ENCODE assay signal across 24 cellular contexts in the genomic region with DNA sequence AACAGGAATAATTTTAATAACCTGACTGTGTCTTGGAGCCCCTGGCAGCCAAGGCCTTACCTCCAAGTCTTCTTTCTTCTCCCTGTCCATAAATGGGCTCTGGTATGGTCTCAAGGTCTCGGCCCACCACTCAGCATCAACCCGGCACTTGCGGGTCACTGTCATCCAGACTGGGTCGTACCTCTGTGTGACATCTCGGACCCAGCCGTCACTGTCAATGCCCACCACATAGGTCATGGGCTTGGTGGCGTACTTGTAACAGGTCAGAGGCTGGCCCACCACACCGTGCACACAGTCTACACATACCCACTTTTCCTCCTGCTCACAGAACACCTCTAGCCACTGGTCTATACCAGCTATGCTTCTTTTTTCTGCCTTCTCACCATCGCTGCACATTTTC.
"Had no signal": no experiment of that assay in that cellular context is flagged by ENCODE, and none has a peak within 500 bp of the region (broad histone marks: within the 10 kb centered on the region; RNA-seq: fewer than 3 reads in every experiment).

No MANE protein-coding gene starts in this region.

- DNase-seq: activated CD4-positive, alpha-beta memory T cell treated with anti-CD3 and anti-CD28 coated beads, Interleukin-2, amount 10 ng/mL, durations not matched to agents 7 days and 5 days; activated CD4-positive, alpha-beta T cell treated with anti-CD3 and anti-CD28 coated beads for 48 hours; activated CD4-positive, CD25-positive, alpha-beta regulatory T cell; activated CD8-positive, alpha-beta memory T cell treated with anti-CD3 and anti-CD28 coated beads, Interleukin-2, amount 50 U/mL, for 4 hours; activated effector memory CD4-positive, alpha-beta T cell treated with Interleukin-2 at 50 U/mL for 16 hours; activated naive CD4-positive, alpha-beta T cell treated with anti-CD3 and anti-CD28 coated beads, Interleukin-2, amount 50 U/mL, for 16 hours; activated naive CD8-positive, alpha-beta T cell treated with anti-CD3 and anti-CD28 coated beads, Interleukin-2, amount 50 U/mL, for 24 hours; activated T-cell treated with anti-CD3 and anti-CD28 coated beads, Interleukin-2, amount 50 U/mL, for 24 hours; anterior cingulate cortex; body of pancreas; dermis blood vessel endothelial cell; effector CD8-positive, alpha-beta T cell; hypothalamus; left ventricle myocardium superior; nephron progenitor cell; right lobe of liver; stimulated activated CD4-positive, alpha-beta T cell treated with anti-CD3 and anti-CD28 coated beads, Interleukin-4, amount 100 ng/mL, for 24 hours; T-helper 1 cell; T-helper 9 cell; tibial artery had no signal

- ATAC-seq: activated naive CD8-positive, alpha-beta T cell treated with anti-CD3 and anti-CD28 coated beads, Interleukin-2, amount 50 U/mL, for 24 hours; body of pancreas; left ventricle myocardium superior; mucosa of descending colon had no signal

- H3K27ac Mint-ChIP-seq: activated CD4-positive, alpha-beta memory T cell treated with anti-CD3 and anti-CD28 coated beads, Interleukin-2, amount 10 ng/mL, durations not matched to agents 7 days and 5 days; activated naive CD8-positive, alpha-beta T cell treated with anti-CD3 and anti-CD28 coated beads, Interleukin-2, amount 50 U/mL, for 24 hours; activated T-cell treated with anti-CD3 and anti-CD28 coated beads, Interleukin-2, amount 50 U/mL, for 24 hours; nephron progenitor cell; stimulated activated naive CD8-positive, alpha-beta T cell treated with anti-CD3 and anti-CD28 coated beads, Interleukin-15, Interleukin-2, amounts not matched to agents 100 ng/mL and 50 ng/mL, for 24 hours had no signal

- H3K4me3 ChIP-seq: body of pancreas, mucosa of descending colon, right lobe of liver, SJSA1, smooth muscle cell, tibial artery had no signal

- H3K27me3 ChIP-seq: body of pancreas, right lobe of liver, SJSA1, tibial artery had no signal

- H3K27me3 Mint-ChIP-seq: activated CD4-positive, alpha-beta memory T cell treated with anti-CD3 and anti-CD28 coated beads, Interleukin-2, amount 10 ng/mL, durations not matched to agents 7 days and 5 days; activated naive CD8-positive, alpha-beta T cell treated with anti-CD3 and anti-CD28 coated beads, Interleukin-2, amount 50 U/mL, for 24 hours; activated T-cell treated with anti-CD3 and anti-CD28 coated beads, Interleukin-2, amount 50 U/mL, for 24 hours; stimulated activated naive CD8-positive, alpha-beta T cell treated with anti-CD3 and anti-CD28 coated beads, Interleukin-15, Interleukin-2, amounts not matched to agents 100 ng/mL and 50 ng/mL, for 24 hours had no signal

- H3K4me1 Mint-ChIP-seq: activated CD4-positive, alpha-beta memory T cell treated with anti-CD3 and anti-CD28 coated beads, Interleukin-2, amount 10 ng/mL, durations not matched to agents 7 days and 5 days; nephron progenitor cell had no signal

- H3K9me3 ChIP-seq: right lobe of liver had no signal

- H3K4me3 Mint-ChIP-seq: activated CD4-positive, alpha-beta memory T cell treated with anti-CD3 and anti-CD28 coated beads, Interleukin-2, amount 10 ng/mL, durations not matched to agents 7 days and 5 days; activated naive CD8-positive, alpha-beta T cell treated with anti-CD3 and anti-CD28 coated beads, Interleukin-2, amount 50 U/mL, for 24 hours; activated T-cell treated with anti-CD3 and anti-CD28 coated beads, Interleukin-2, amount 50 U/mL, for 24 hours; nephron progenitor cell; stimulated activated naive CD8-positive, alpha-beta T cell treated with anti-CD3 and anti-CD28 coated beads, Interleukin-15, Interleukin-2, amounts not matched to agents 100 ng/mL and 50 ng/mL, for 24 hours had no signal

- H3K4me1 ChIP-seq: body of pancreas, right lobe of liver, SJSA1, tibial artery had no signal

- H3K27ac ChIP-seq: body of pancreas, right lobe of liver, SJSA1, tibial artery had no signal
